ENCODE assay signal across 23 cellular contexts in genomic region chr20:60955687-60956086, GRCh38.
"Had no signal": no experiment of that assay in that cellular context is flagged by ENCODE, and none has a peak within 500 bp of the region (broad histone marks: within the 10 kb centered on the region; RNA-seq: fewer than 3 reads in every experiment).

No MANE protein-coding gene starts in this region.

- H3K4me3 ChIP-seq: coronary artery, dorsolateral prefrontal cortex, esophagus muscularis mucosa, gastrocnemius medialis, hepatocyte, lower lobe of right lung, mucosa of descending colon had no signal

- H3K4me1 ChIP-seq: gastrocnemius medialis, lower lobe of right lung had no signal

- ATAC-seq: left colon, left lobe of liver, left ventricle myocardium superior, lower lobe of right lung, mucosa of descending colon had no signal

- H3K27me3 ChIP-seq: esophagus muscularis mucosa, gastrocnemius medialis, hepatocyte had no signal

- H3K9me3 ChIP-seq: esophagus muscularis mucosa, gastrocnemius medialis, lower lobe of right lung had no signal

- H3K36me3 ChIP-seq: esophagus muscularis mucosa, gastrocnemius medialis, lower lobe of right lung had no signal

- H3K27ac ChIP-seq: coronary artery, dorsolateral prefrontal cortex, esophagus muscularis mucosa, gastrocnemius medialis, hepatocyte, lower lobe of right lung had no signal

- DNase-seq: dermis blood vessel endothelial cell; dorsolateral prefrontal cortex; effector CD4-positive, alpha-beta T cell; effector memory CD4-positive, alpha-beta T cell; foreskin fibroblast; foreskin melanocyte; gastrocnemius medialis; glutamatergic neuron; head of caudate nucleus; hypothalamus; immature natural killer cell; kidney; kidney glomerular epithelial cell; left colon; left ventricle myocardium superior; lower lobe of right lung; mesenchymal stem cell; mucosa of descending colon; naive B cell had no signal
